Comparison of ENCODE assay signal across 19 cellular contexts in the genomic region with DNA sequence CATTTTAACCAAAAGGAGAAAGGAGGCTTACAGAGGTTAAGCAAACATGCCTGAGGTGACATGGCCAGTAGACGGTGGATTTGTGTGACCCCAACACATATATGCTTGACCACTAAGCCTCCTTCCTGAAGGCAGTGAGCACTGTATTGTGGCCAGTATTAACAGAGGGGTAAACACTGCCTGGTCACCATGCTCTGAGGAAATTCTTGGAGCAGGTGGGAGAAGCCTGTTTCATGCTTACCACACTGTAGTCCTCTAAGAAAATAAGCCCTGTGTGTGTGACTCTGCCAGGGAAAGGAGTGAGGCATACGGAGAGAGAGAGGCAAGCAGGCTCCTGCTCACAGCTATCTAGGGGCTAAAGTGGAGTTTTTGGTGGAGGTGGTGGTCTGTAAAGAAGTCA.
"Had no signal": no experiment of that assay in that cellular context is flagged by ENCODE, and none has a peak within 500 bp of the region (broad histone marks: within the 10 kb centered on the region; RNA-seq: fewer than 3 reads in every experiment).

No MANE protein-coding gene starts in this region.

- H3K27ac ChIP-seq: ascending aorta, dorsolateral prefrontal cortex, esophagus muscularis mucosa, pancreas, sigmoid colon, thoracic aorta, vagina had no signal

- H3K27me3 Mint-ChIP-seq: central memory CD8-positive, alpha-beta T cell had no signal

- DNase-seq: activated gamma-delta T cell treated with Interleukin-2 at 50 U/mL for 16 hours; activated T-cell treated with anti-CD3 and anti-CD28 coated beads, Interleukin-2, amount 50 U/mL, for 1 hour; dorsolateral prefrontal cortex; effector memory CD8-positive, alpha-beta T cell; head of caudate nucleus; pancreas; sigmoid colon; stimulated activated CD4-positive, alpha-beta T cell treated with anti-CD3 and anti-CD28 coated beads, Interleukin-2, amount 100 ng/mL, for 48 hours; stimulated activated naive CD4-positive, alpha-beta T cell treated with Interleukin-2 at 50 U/mL for 16 hours; T-helper 1 cell had no signal

- H3K36me3 Mint-ChIP-seq: activated naive CD4-positive, alpha-beta T cell treated with anti-CD3 and anti-CD28 coated beads, Interleukin-2, amount 50 U/mL, for 24 hours; mesothelial cell of epicardium; natural killer cell treated with Interleukin-12 subunit alpha and Interleukin-12 subunit beta and Interleukin-15 and Interleukin-18, amount 100 ng/mL, for 72 hours; type B pancreatic cell had no signal

- H3K4me1 Mint-ChIP-seq: activated naive CD4-positive, alpha-beta T cell treated with anti-CD3 and anti-CD28 coated beads, Interleukin-2, amount 50 U/mL, for 24 hours; mesothelial cell of epicardium had no signal

- H3K4me1 ChIP-seq: ascending aorta, pancreas, vagina had no signal

- H3K9me3 Mint-ChIP-seq: activated naive CD4-positive, alpha-beta T cell treated with anti-CD3 and anti-CD28 coated beads, Interleukin-2, amount 50 U/mL, for 24 hours; central memory CD8-positive, alpha-beta T cell; effector memory CD8-positive, alpha-beta T cell; mesothelial cell of epicardium; natural killer cell treated with Interleukin-12 subunit alpha and Interleukin-12 subunit beta and Interleukin-15 and Interleukin-18, amount 100 ng/mL, for 72 hours; type B pancreatic cell had no signal

- H3K4me3 ChIP-seq: ascending aorta, dorsolateral prefrontal cortex, esophagus muscularis mucosa, pancreas, sigmoid colon, thoracic aorta, vagina had no signal

- H3K27ac Mint-ChIP-seq: activated naive CD4-positive, alpha-beta T cell treated with anti-CD3 and anti-CD28 coated beads, Interleukin-2, amount 50 U/mL, for 24 hours; effector memory CD8-positive, alpha-beta T cell; mesothelial cell of epicardium; natural killer cell treated with Interleukin-12 subunit alpha and Interleukin-12 subunit beta and Interleukin-15 and Interleukin-18, amount 100 ng/mL, for 72 hours; type B pancreatic cell had no signal

- H3K4me3 Mint-ChIP-seq: activated naive CD4-positive, alpha-beta T cell treated with anti-CD3 and anti-CD28 coated beads, Interleukin-2, amount 50 U/mL, for 24 hours; central memory CD8-positive, alpha-beta T cell; effector memory CD8-positive, alpha-beta T cell; mesothelial cell of epicardium; natural killer cell treated with Interleukin-12 subunit alpha and Interleukin-12 subunit beta and Interleukin-15 and Interleukin-18, amount 100 ng/mL, for 72 hours; type B pancreatic cell had no signal

- H3K9me3 ChIP-seq: ascending aorta, esophagus muscularis mucosa, pancreas, sigmoid colon, thoracic aorta, vagina had no signal

- H3K27me3 ChIP-seq: ascending aorta, dorsolateral prefrontal cortex, esophagus muscularis mucosa, pancreas, sigmoid colon, vagina had no signal

- H3K36me3 ChIP-seq: ascending aorta, esophagus muscularis mucosa, pancreas, sigmoid colon, thoracic aorta, vagina had no signal

- ATAC-seq: effector memory CD8-positive, alpha-beta T cell; natural killer cell treated with Interleukin-12 subunit alpha and Interleukin-12 subunit beta and Interleukin-15 and Interleukin-18, amount 100 ng/mL, for 72 hours had no signal
